In the genomic region with DNA sequence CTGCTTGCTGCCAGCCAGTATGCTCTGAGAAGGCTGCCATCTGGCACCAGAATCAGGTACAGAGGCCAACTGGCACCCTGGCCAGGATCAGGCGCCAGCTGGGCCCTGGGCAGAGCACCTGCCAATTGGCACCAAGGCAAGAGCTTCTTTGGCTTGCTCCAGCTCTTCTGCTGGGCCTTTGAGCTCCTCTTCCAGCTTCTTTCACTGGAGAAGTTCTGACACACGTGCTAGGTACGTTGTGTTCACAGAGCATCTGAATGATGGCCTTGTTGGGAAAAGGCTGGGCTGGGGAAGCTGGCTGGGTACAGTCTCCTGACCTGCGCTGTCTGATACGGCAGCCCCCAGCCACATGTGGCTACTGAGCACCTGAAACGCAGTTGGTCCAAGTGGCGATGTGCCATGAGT, we compare ENCODE assay signal across 14 cellular contexts. TPM values are rescaled to one million over a fixed set of nuclear protein-coding genes. Genes with fewer than 3 reads are reported as not detected.
DNase-seq lines count a peak whose midpoint lies in the region; ATAC-seq, FAIRE-seq and TF ChIP-seq lines count a peak whose summit lies in the region.
"Had no signal": no experiment of that assay in that cellular context is flagged by ENCODE, and none has a peak within 500 bp of the region (broad histone marks: within the 10 kb centered on the region; RNA-seq: fewer than 3 reads in every experiment).

No MANE protein-coding gene starts in this region.

- peak overlapping the region; percentile 13 for H3K27ac ChIP-seq in muscle layer of colon (ENCODE audit: low read depth, low read length)
- H3K27ac ChIP-seq: A549 had no signal

- no peaks in the 10 kb centered on the region for H3K36me3 Mint-ChIP-seq in nephron progenitor cell (ENCODE audit: low read depth)
- H3K36me3 Mint-ChIP-seq: naive B cell had no signal

- TF ChIP-seq CTCF in nephron progenitor cell (IDR thresholded peaks at IDR 0.05), result no peak

- H3K27ac Mint-ChIP-seq in nephron progenitor cell, result no peak overlapping the region
- H3K27ac Mint-ChIP-seq: activated CD4-positive, alpha-beta T cell treated with anti-CD3 and anti-CD28 coated beads, Interleukin-2, amount 10 ng/mL, durations not matched to agents 24 days and 14 days; activated T-cell treated with anti-CD3 and anti-CD28 coated beads, Interleukin-2, amount 50 U/mL, for 72 hours; naive B cell had no signal

- H3K36me3 ChIP-seq in muscle layer of colon (ENCODE audit: insufficient read depth, low read length), result no peaks in the 10 kb centered on the region

- DNase-seq in NCI-H524 (lab: John Stamatoyannopoulos, UW) (peak; percentile 1 to 25), NCI-H524 treated with DMSO at 0.1 percent for 48 hours (lab: John Stamatoyannopoulos, UW) (no peak), frontal cortex (ENCODE audit: low spot score in 2 of 2) (peak; percentile 41 to 48), Kasumi-1 (lab: John Stamatoyannopoulos, UW) (no peak), nephron progenitor cell (no peak), NCI-H526 treated with DMSO at 0.1 percent for 48 hours (lab: John Stamatoyannopoulos, UW) (no peak)
- DNase-seq: activated CD4-positive, alpha-beta T cell treated with anti-CD3 and anti-CD28 coated beads, Interleukin-2, amount 10 ng/mL, durations not matched to agents 24 days and 14 days; activated T-cell treated with anti-CD3 and anti-CD28 coated beads, Interleukin-2, amount 50 U/mL, for 72 hours; effector CD4-positive, alpha-beta T cell; naive B cell; NCI-H2227 treated with DMSO at 0.1 percent for 48 hours had no signal

- FAIRE-seq in frontal cortex (lab: Jason Lieb, UNC), result no peak
- FAIRE-seq: A549 had no signal

- H3K4me1 ChIP-seq in muscle layer of colon (ENCODE audit: insufficient read depth, low read length), result peaks cover 29% of the 10 kb centered on the region
- H3K4me1 ChIP-seq: A549 had no signal

- no peaks in the 10 kb centered on the region for H3K9me3 Mint-ChIP-seq in nephron progenitor cell
- H3K9me3 Mint-ChIP-seq: activated CD4-positive, alpha-beta T cell treated with anti-CD3 and anti-CD28 coated beads, Interleukin-2, amount 10 ng/mL, durations not matched to agents 24 days and 14 days; activated T-cell treated with anti-CD3 and anti-CD28 coated beads, Interleukin-2, amount 50 U/mL, for 72 hours; naive B cell had no signal

- H3K4me3 Mint-ChIP-seq in nephron progenitor cell, result no peak overlapping the region
- H3K4me3 Mint-ChIP-seq: activated CD4-positive, alpha-beta T cell treated with anti-CD3 and anti-CD28 coated beads, Interleukin-2, amount 10 ng/mL, durations not matched to agents 24 days and 14 days; activated T-cell treated with anti-CD3 and anti-CD28 coated beads, Interleukin-2, amount 50 U/mL, for 72 hours; naive B cell had no signal

- H3K4me1 Mint-ChIP-seq in nephron progenitor cell, result no peaks in the 10 kb centered on the region
- H3K4me1 Mint-ChIP-seq: activated CD4-positive, alpha-beta T cell treated with anti-CD3 and anti-CD28 coated beads, Interleukin-2, amount 10 ng/mL, durations not matched to agents 24 days and 14 days; naive B cell had no signal

- no peak overlapping the region for H3K9ac ChIP-seq in muscle layer of colon (ENCODE audit: low read length)

- peaks cover 23% of the 10 kb centered on the region for H3K27me3 Mint-ChIP-seq in nephron progenitor cell (ENCODE audit: low read depth, poor library complexity)

- no peaks in the 10 kb centered on the region for H3K9me3 ChIP-seq in muscle layer of colon (ENCODE audit: low read length)
- H3K9me3 ChIP-seq: A549 had no signal

- no peak for ATAC-seq in GM19467 (IDR thresholded peaks at IDR 0.05; ENCODE audit: unreplicated experiment)
- ATAC-seq: A549; activated T-cell treated with anti-CD3 and anti-CD28 coated beads, Interleukin-2, amount 50 U/mL, for 72 hours had no signal

- no peak overlapping the region for H3K4me3 ChIP-seq in muscle layer of colon (ENCODE audit: low read depth in 1 of 2, low read length in 2 of 2)
- H3K4me3 ChIP-seq: A549 had no signal

- H3K27me3 ChIP-seq in muscle layer of colon (ENCODE audit: control insufficient read depth in 1 of 2, insufficient read depth in 2 of 2, low read length in 2 of 2), result no peaks in the 10 kb centered on the region

RNA-seq across cellular contexts. Expression of a gene that starts 31.7 kb away (rescaled TPM):
- not detected for total RNA-seq in frontal cortex
- total RNA-seq: activated CD4-positive, alpha-beta T cell treated with anti-CD3 and anti-CD28 coated beads, Interleukin-2, amount 10 ng/mL, durations not matched to agents 24 days and 14 days; activated T-cell treated with anti-CD3 and anti-CD28 coated beads, Interleukin-2, amount 50 U/mL, for 72 hours had no signal

Comparison
In these comparisons a context has a peak if more than half of its experiments do, and no peak if none do; other contexts are left out.
1. DNase-seq: peak in NCI-H524 (2 of 2) and frontal cortex (2 of 2); none in NCI-H524 treated with DMSO at 0.1 percent for 48 hours (single experiment), Kasumi-1 (0 of 2), nephron progenitor cell (single experiment) and NCI-H526 treated with DMSO at 0.1 percent for 48 hours (single experiment).